ENCODE assay signal across 16 cellular contexts in the genomic region with DNA sequence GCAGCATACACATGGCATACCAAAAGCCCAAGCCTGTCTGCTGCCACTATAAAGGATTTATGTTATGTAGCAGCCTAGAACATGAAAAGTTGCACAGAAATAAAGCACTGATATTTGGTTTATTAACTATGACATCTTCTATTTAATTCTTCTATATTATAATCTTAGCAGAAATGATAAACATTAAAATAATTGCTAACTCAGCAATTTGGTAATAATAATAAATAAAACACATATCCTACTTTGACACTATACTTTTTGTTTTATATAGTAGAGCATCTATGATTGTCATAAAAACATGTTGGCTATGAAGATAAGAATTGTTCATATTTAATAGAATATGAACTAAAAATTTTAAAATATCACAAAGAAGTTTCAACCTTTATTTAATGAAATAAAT.
"Had no signal": no experiment of that assay in that cellular context is flagged by ENCODE, and none has a peak within 500 bp of the region (broad histone marks: within the 10 kb centered on the region; RNA-seq: fewer than 3 reads in every experiment).

No MANE protein-coding gene starts in this region.

- H3K4me2 ChIP-seq: SK-N-SH had no signal

- H3K27ac ChIP-seq: RWPE1 had no signal

- DNase-seq: KBM-7, NCI-H1092 treated with DMSO at 0.1 percent for 48 hours, NCI-H1436, NCI-H187, NCI-H2029, NCI-H2081 treated with DMSO at 0.1 percent for 48 hours, NCI-H2171, NCI-H226, NCI-H446, NCI-H510A, NCI-H524 treated with DMSO at 0.1 percent for 48 hours, NCI-H69, NCI-H774, SHP77, SK-N-SH had no signal

- H3K9ac ChIP-seq: SK-N-SH had no signal

- H3K9me3 ChIP-seq: SK-N-SH had no signal
